Comparison of ENCODE assay signal across 24 cellular contexts in the genomic region with DNA sequence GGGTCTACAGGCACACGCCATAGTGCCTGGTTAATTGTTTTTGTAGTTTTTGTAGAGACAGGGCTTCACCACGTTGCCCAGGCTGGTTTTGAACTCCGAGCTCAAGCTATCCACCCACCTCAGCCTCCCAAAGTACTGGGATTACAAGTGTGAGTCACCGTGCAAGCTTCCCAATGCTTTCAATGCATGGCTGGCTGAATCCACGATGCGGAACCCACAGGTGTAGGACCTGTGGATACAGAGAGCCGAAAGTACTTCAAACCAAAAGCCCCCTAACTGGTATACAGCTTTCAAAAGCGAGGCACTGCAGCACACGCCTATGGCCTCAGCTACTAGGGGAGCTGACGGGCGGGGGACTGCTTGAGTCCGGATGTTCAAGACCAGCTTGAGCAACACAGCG. TPM values are rescaled to one million over a fixed set of nuclear protein-coding genes. Genes with fewer than 3 reads are reported as not detected.
DNase-seq lines count a peak whose midpoint lies in the region; ATAC-seq, FAIRE-seq and TF ChIP-seq lines count a peak whose summit lies in the region.
"Had no signal": no experiment of that assay in that cellular context is flagged by ENCODE, and none has a peak within 500 bp of the region (broad histone marks: within the 10 kb centered on the region; RNA-seq: fewer than 3 reads in every experiment).

No MANE protein-coding gene starts in this region.

- no peak for FAIRE-seq in H54 (lab: Jason Lieb, UNC)
- FAIRE-seq: GM12878, HTR-8/SVneo had no signal

- H3K4me1 Mint-ChIP-seq in effector memory CD8-positive, alpha-beta T cell (ENCODE audit: low read depth in 2 of 2) = peaks cover 0 to 4% of the 10 kb centered on the region in 2 donors

- no peak for TF ChIP-seq CTCF in epithelial cell of proximal tubule (conservative IDR thresholded peaks at IDR 0.05; ENCODE audit: low read depth, low read length)

- peak; percentile 30 for DNase-seq in DMS79 treated with DMSO at 0.1 percent for 48 hours (lab: John Stamatoyannopoulos, UW)
- no peak for DNase-seq in DMS79 (lab: John Stamatoyannopoulos, UW)
- DNase-seq in epithelial cell of proximal tubule (ENCODE audit: low read depth) = peak; percentile 36
- DNase-seq in kidney tubule cell (ENCODE audit: low spot score) = peak; percentile 82
- DNase-seq in effector memory CD8-positive, alpha-beta T cell = no peak
- DNase-seq in midbrain (lab: John Stamatoyannopoulos, UW) = no peak
- no peak for DNase-seq in H54 (ENCODE audit: insufficient read length, low spot score)
- DNase-seq: EL; GDM1; KBM-7; MV-4-11; NCI-H1105; NCI-H1436 treated with DMSO at 0.1 percent for 48 hours; NCI-H1930; NCI-H2107; NCI-H446; NCI-H526; NCI-H82; NK-92 treated with Interleukin-12 subunit alpha and Interleukin-12 subunit beta, amount 100 ng/mL, for 24 hours; PC-3 had no signal

- H3K27ac Mint-ChIP-seq in effector memory CD8-positive, alpha-beta T cell = no peak overlapping the region

- no peak for TF ChIP-seq POLR2A in H54 (IDR thresholded peaks at IDR 0.05; ENCODE audit: low read depth, low read length)

- H3K36me3 Mint-ChIP-seq in effector memory CD8-positive, alpha-beta T cell (ENCODE audit: insufficient read depth) = peaks cover 87% of the 10 kb centered on the region

- no peak for ATAC-seq in effector memory CD8-positive, alpha-beta T cell (replicated peaks)
- ATAC-seq: GM12878, PC-3, Right ventricle myocardium inferior had no signal

- H3K27me3 Mint-ChIP-seq in effector memory CD8-positive, alpha-beta T cell = no peaks in the 10 kb centered on the region

- no peak overlapping the region for H3K4me3 Mint-ChIP-seq in effector memory CD8-positive, alpha-beta T cell

- no peaks in the 10 kb centered on the region for H3K9me3 Mint-ChIP-seq in effector memory CD8-positive, alpha-beta T cell

- H3K4me3 ChIP-seq in epithelial cell of proximal tubule (ENCODE audit: low read depth, low read length) = no peak overlapping the region
- H3K4me3 ChIP-seq: GM12878, SJSA1 had no signal

RNA-seq across cellular contexts. Expression of a gene that starts 44.8 kb away (rescaled TPM):
- total RNA-seq in epithelial cell of proximal tubule = 11.3 and 18.0 TPM in 2 replicates

Comparison
In these comparisons a context has a peak if more than half of its experiments do, and no peak if none do; other contexts are left out.
1. DNase-seq: peak in DMS79 treated with DMSO at 0.1 percent for 48 hours (single experiment), epithelial cell of proximal tubule (single experiment) and kidney tubule cell (single experiment); none in DMS79 (single experiment), effector memory CD8-positive, alpha-beta T cell (0 of 3), midbrain (single experiment) and H54 (single experiment).